ENCODE assay signal across 1 cellular context in the genomic region with DNA sequence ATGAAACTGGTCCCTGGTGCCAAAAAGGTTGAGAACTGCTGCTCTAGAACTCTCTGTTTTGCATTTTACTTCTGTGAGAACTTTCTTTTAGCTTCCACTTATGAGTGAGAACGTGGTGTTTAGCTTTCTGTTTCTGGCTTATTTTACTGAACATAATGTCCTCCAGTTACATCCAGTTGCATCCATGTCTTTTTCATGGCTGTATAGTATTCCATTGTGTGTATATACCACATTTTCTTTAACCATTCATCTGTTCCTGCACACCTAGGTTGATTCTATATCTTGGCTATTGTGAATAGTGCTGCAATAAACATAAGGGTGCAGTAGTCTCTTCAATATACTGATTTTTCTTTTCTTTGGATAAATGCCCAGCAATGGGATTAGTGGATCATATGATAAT.
TF ChIP-seq lines count a peak whose summit lies in the region.

No MANE protein-coding gene starts in this region.

TF ChIP-seq in HEK293, 187 proteins besides CTCF, POLR2A, EP300 and RAD21 (continued from another document):
- no peak for TF ChIP-seq ZNF658 (tag by site-specific recombination; IDR thresholded peaks at IDR 0.05)
- TF ChIP-seq, protein P1, sequence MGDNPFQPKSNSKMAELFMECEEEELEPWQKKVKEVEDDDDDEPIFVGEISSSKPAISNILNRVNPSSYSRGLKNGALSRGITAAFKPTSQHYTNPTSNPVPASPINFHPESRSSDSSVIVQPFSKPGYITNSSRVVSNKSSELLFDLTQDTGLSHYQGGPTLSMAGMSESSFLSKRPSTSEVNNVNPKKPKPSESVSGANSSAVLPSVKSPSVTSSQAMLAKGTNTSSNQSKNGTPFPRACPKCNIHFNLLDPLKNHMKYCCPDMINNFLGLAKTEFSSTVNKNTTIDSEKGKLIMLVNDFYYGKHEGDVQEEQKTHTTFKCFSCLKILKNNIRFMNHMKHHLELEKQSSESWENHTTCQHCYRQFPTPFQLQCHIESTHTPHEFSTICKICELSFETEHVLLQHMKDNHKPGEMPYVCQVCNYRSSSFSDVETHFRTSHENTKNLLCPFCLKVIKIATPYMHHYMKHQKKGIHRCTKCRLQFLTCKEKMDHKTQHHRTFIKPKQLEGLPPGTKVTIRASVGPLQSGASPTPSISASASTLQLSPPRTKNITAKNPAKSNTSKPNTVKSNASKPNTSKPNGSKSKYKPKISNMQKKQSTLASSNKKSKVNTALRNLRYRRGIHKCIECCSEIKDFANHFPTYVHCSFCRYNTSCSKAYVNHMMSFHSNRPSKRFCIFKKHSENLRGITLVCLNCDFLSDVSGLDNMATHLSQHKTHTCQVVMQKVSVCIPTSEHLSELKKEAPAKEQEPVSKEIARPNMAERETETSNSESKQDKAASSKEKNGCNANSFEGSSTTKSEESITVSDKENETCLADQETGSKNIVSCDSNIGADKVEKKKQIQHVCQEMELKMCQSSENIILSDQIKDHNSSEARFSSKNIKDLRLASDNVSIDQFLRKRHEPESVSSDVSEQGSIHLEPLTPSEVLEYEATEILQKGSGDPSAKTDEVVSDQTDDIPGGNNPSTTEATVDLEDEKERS (tag by site-specific recombination; IDR thresholded peaks at IDR 0.05), result 0 out of 2 replicates have a peak, but pooled peaks have one; percentile 62
- peak; percentile 84 for TF ChIP-seq ZNF146 (tag by site-specific recombination; IDR thresholded peaks at IDR 0.05)
- TF ChIP-seq, protein P2, sequence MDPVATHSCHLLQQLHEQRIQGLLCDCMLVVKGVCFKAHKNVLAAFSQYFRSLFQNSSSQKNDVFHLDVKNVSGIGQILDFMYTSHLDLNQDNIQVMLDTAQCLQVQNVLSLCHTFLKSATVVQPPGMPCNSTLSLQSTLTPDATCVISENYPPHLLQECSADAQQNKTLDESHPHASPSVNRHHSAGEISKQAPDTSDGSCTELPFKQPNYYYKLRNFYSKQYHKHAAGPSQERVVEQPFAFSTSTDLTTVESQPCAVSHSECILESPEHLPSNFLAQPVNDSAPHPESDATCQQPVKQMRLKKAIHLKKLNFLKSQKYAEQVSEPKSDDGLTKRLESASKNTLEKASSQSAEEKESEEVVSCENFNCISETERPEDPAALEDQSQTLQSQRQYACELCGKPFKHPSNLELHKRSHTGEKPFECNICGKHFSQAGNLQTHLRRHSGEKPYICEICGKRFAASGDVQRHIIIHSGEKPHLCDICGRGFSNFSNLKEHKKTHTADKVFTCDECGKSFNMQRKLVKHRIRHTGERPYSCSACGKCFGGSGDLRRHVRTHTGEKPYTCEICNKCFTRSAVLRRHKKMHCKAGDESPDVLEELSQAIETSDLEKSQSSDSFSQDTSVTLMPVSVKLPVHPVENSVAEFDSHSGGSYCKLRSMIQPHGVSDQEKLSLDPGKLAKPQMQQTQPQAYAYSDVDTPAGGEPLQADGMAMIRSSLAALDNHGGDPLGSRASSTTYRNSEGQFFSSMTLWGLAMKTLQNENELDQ (tag by site-specific recombination; IDR thresholded peaks at IDR 0.05; ENCODE audit: low read depth), result no peak
- TF ChIP-seq, protein P3, sequence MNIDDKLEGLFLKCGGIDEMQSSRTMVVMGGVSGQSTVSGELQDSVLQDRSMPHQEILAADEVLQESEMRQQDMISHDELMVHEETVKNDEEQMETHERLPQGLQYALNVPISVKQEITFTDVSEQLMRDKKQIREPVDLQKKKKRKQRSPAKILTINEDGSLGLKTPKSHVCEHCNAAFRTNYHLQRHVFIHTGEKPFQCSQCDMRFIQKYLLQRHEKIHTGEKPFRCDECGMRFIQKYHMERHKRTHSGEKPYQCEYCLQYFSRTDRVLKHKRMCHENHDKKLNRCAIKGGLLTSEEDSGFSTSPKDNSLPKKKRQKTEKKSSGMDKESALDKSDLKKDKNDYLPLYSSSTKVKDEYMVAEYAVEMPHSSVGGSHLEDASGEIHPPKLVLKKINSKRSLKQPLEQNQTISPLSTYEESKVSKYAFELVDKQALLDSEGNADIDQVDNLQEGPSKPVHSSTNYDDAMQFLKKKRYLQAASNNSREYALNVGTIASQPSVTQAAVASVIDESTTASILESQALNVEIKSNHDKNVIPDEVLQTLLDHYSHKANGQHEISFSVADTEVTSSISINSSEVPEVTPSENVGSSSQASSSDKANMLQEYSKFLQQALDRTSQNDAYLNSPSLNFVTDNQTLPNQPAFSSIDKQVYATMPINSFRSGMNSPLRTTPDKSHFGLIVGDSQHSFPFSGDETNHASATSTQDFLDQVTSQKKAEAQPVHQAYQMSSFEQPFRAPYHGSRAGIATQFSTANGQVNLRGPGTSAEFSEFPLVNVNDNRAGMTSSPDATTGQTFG (tag by site-specific recombination; IDR thresholded peaks at IDR 0.05; ENCODE audit: borderline replicate concordance), result no peak
- TF ChIP-seq ZNF585B (tag by site-specific recombination; IDR thresholded peaks at IDR 0.05), result no peak
- no peak for TF ChIP-seq ZNF830 (tag by site-specific recombination; IDR thresholded peaks at IDR 0.05; ENCODE audit: low read depth)
